ENCODE assay signal across 23 cellular contexts in the genomic region with DNA sequence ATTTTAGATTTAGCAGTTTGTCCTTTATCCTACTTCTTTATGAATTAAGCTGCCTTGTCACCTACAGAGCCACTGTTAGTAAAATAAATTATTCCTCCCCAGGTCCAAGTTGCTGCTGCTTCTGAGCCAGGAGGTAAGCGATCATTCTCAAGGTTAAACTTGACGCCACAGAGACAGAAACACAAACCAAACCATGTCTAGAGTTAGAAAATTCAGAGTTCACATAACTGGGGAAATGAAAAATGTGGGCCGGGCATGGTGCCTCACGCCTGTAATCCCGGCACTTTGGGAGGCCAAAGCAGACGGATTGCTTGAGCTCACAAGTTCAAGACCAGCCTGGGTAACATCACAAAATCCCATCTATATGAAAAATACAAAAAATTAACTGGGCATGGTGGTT.
"Had no signal": no experiment of that assay in that cellular context is flagged by ENCODE, and none has a peak within 500 bp of the region (broad histone marks: within the 10 kb centered on the region; RNA-seq: fewer than 3 reads in every experiment).

No MANE protein-coding gene starts in this region.

- H3K4me3 ChIP-seq: heart right ventricle, lower lobe of right lung, stomach, uterus had no signal

- H3K27ac ChIP-seq: heart right ventricle, lower lobe of right lung, uterus, WERI-Rb-1 had no signal

- H3K27me3 ChIP-seq: heart right ventricle, stomach, uterus had no signal

- H3K27ac Mint-ChIP-seq: activated CD8-positive, alpha-beta T cell treated with anti-CD3 and anti-CD28 coated beads, Interleukin-2, amount 10 ng/mL, durations not matched to agents 7 days and 5 days; activated T-helper 1 cell treated with anti-CD3 and anti-CD28 coated beads, Interleukin-12 subunit alpha, Interleukin-12 subunit beta, Interleukin-2, Interleukin-4 antibody, amounts not matched to agents 30 ng/mL and 10 ng/mL and 1 ng/mL, durations not matched to agents 14 hours and 24 hours and 36 hours; T-cell; T-helper 2 cell treated with Interferon-gamma antibody and Interleukin-4, amounts not matched to agents 5 μg/mL and 100 μg/mL, for 36 hours had no signal

- FAIRE-seq: keratinocyte, TTC549 had no signal

- H3K36me3 Mint-ChIP-seq: naive thymus-derived CD8-positive, alpha-beta T cell; T-cell had no signal

- H3K9me3 ChIP-seq: heart right ventricle, lower lobe of right lung, stomach, uterus had no signal

- H3K27me3 Mint-ChIP-seq: T-cell had no signal

- ATAC-seq: activated CD8-positive, alpha-beta T cell treated with anti-CD3 and anti-CD28 coated beads, Interleukin-2, amount 10 ng/mL, durations not matched to agents 7 days and 5 days; heart right ventricle; lower lobe of right lung; naive thymus-derived CD8-positive, alpha-beta T cell; right cardiac atrium; T-cell had no signal

- DNase-seq: activated CD4-positive, alpha-beta T cell treated with anti-CD3 and anti-CD28 coated beads for 1 hour; activated CD4-positive, alpha-beta T cell treated with anti-CD3 and anti-CD28 coated beads, Interleukin-2, amount 50 U/mL, for 1 hour; activated CD8-positive, alpha-beta T cell treated with anti-CD3 and anti-CD28 coated beads, Interleukin-2, amount 10 ng/mL, durations not matched to agents 7 days and 5 days; activated gamma-delta T cell; activated naive CD4-positive, alpha-beta T cell treated with anti-CD3 and anti-CD28 coated beads, Interleukin-2, amount 50 U/mL, for 16 hours; aorta; cerebellar nuclear complex; erythroblast; foreskin fibroblast; heart right ventricle; lower lobe of right lung; naive thymus-derived CD8-positive, alpha-beta T cell; right cardiac atrium; stimulated activated CD4-positive, alpha-beta T cell treated with anti-CD3 and anti-CD28 coated beads, Interleukin-1b, Interleukin-23, amount 100 ng/mL, for 48 hours; stomach; T-cell; trophoblast cell; uterus; WERI-Rb-1 had no signal

- H3K4me3 Mint-ChIP-seq: activated CD8-positive, alpha-beta T cell treated with anti-CD3 and anti-CD28 coated beads, Interleukin-2, amount 10 ng/mL, durations not matched to agents 7 days and 5 days; activated T-helper 1 cell treated with anti-CD3 and anti-CD28 coated beads, Interleukin-12 subunit alpha, Interleukin-12 subunit beta, Interleukin-2, Interleukin-4 antibody, amounts not matched to agents 30 ng/mL and 10 ng/mL and 1 ng/mL, durations not matched to agents 14 hours and 24 hours and 36 hours; naive thymus-derived CD8-positive, alpha-beta T cell; T-cell; T-helper 2 cell treated with Interferon-gamma antibody and Interleukin-4, amounts not matched to agents 5 μg/mL and 100 μg/mL, for 36 hours had no signal

- H3K36me3 ChIP-seq: lower lobe of right lung, stomach, uterus, WERI-Rb-1 had no signal

- H3K9me3 Mint-ChIP-seq: activated T-helper 1 cell treated with anti-CD3 and anti-CD28 coated beads, Interleukin-12 subunit alpha, Interleukin-12 subunit beta, Interleukin-2, Interleukin-4 antibody, amounts not matched to agents 30 ng/mL and 10 ng/mL and 1 ng/mL, durations not matched to agents 14 hours and 24 hours and 36 hours; naive thymus-derived CD8-positive, alpha-beta T cell; T-cell; T-helper 2 cell treated with Interferon-gamma antibody and Interleukin-4, amounts not matched to agents 5 μg/mL and 100 μg/mL, for 36 hours had no signal

- H3K4me1 ChIP-seq: uterus had no signal
